ENCODE assay signal across 22 cellular contexts in the genomic region with DNA sequence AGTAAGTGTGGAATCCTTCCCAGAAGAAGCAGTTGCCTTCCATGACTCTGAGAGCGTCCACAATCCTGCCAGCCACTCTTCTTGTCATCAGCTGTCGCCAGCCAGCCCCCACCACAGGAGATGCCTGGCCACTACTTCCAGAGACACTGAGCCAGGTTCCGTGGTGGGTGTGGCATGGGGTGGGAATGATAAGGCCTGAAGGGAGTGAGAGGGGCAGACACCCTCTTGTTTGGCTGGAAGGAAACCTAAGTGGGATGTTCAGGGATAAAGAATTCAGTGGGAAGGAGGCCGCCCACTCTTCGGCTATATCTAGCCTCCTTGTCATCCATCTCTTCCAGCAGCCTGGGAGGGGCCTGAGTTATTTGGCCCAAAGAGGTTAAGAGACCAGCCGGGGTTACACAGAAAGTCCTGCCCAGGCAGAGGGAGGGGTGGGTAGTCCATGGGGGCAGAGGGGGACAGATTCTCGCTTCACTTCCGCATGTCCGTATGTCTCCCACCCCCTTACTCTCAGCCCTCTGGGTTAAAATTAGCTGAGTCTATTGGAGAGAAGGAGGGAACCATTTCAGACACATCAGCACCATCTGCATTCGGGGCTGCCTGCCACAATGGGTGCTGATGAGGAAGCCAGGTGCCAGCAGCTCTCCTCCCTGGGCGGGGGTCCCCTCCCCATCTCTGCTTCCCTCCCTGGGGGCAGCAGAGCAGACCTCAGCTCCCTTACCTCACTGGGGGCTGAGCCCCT.
DNase-seq lines count a peak whose midpoint lies in the region; ATAC-seq and TF ChIP-seq lines count a peak whose summit lies in the region.
"Had no signal": no experiment of that assay in that cellular context is flagged by ENCODE, and none has a peak within 500 bp of the region (broad histone marks: within the 10 kb centered on the region; RNA-seq: fewer than 3 reads in every experiment).

No MANE protein-coding gene starts in this region.

- ATAC-seq in upper lobe of right lung (no peak), GM21526 (IDR thresholded peaks at IDR 0.05; ENCODE audit: low FRiP score, unreplicated experiment) (no peak)
- ATAC-seq: CD8-positive, alpha-beta T cell; PC-3; T-helper 17 cell had no signal

- TF ChIP-seq CTCF in nephron (IDR thresholded peaks at IDR 0.05; ENCODE audit: unreplicated experiment in 3 of 3) = no peak
- no peak for TF ChIP-seq CTCF in upper lobe of right lung (IDR thresholded peaks at IDR 0.05)
- TF ChIP-seq CTCF in GM10266 (IDR thresholded peaks at IDR 0.05; ENCODE audit: control insufficient read depth, insufficient read depth, low read depth, missing control alignments) = no peak

- intact Hi-C loops in upper lobe of right lung (cut with DNase I) = no loop called here

- H3K4me1 ChIP-seq in esophagus (ENCODE audit: control insufficient read depth in 2 of 2, insufficient read depth in 2 of 2, low read length in 1 of 2) = peaks cover 0 to 13% of the 10 kb centered on the region in 2 donors
- H3K4me1 ChIP-seq in upper lobe of right lung = peaks cover 3% of the 10 kb centered on the region

- H3K27me3 Mint-ChIP-seq in nephron (ENCODE audit: low read depth) = peaks cover 55% of the 10 kb centered on the region

- no peak overlapping the region for H3K4me3 ChIP-seq in esophagus (ENCODE audit: low read depth in 1 of 2, low read length in 2 of 2)
- peak overlapping the region; percentile 11 for H3K4me3 ChIP-seq in upper lobe of right lung
- H3K4me3 ChIP-seq: cardiac muscle cell, esophagus squamous epithelium had no signal

- H3K27me3 ChIP-seq in esophagus (ENCODE audit: control insufficient read depth in 1 of 2, insufficient read depth in 2 of 2, low read length in 2 of 2) (no peaks in the 10 kb centered on the region), upper lobe of right lung (no peaks in the 10 kb centered on the region)

- H3K36me3 Mint-ChIP-seq in nephron (ENCODE audit: low read depth) = no peaks in the 10 kb centered on the region
- H3K36me3 Mint-ChIP-seq: CD8-positive, alpha-beta T cell had no signal

- H3K27ac Mint-ChIP-seq in nephron = peak overlapping the region in 2 of 3 experiments; percentile 40 to 56
- H3K27ac Mint-ChIP-seq: activated naive CD8-positive, alpha-beta T cell treated with anti-CD3 and anti-CD28 coated beads, Interleukin-2, amount 50 U/mL, for 24 hours; CD8-positive, alpha-beta T cell; T-helper 17 cell had no signal

- peak overlapping the region; percentile 41 to 42 for H3K27ac ChIP-seq in esophagus (ENCODE audit: low read depth in 2 of 2, low read length in 1 of 2)
- peak overlapping the region; percentile 42 for H3K27ac ChIP-seq in upper lobe of right lung
- H3K27ac ChIP-seq: cardiac muscle cell, VCaP had no signal

- H3K4me3 Mint-ChIP-seq in nephron = no peak overlapping the region
- H3K4me3 Mint-ChIP-seq: activated naive CD8-positive, alpha-beta T cell treated with anti-CD3 and anti-CD28 coated beads, Interleukin-2, amount 50 U/mL, for 24 hours; CD8-positive, alpha-beta T cell; neural crest cell; T-helper 17 cell had no signal

- peak; percentile 65 for DNase-seq in NCI-H226
- DNase-seq in upper lobe of right lung = no peak
- DNase-seq in GM10266 (ENCODE audit: extremely low spot score) = no peak
- DNase-seq in SIG-M5 treated with dmso at 0.1 percent for 504 hours (lab: John Stamatoyannopoulos, UW; ENCODE audit: unreplicated experiment) = no peak
- DNase-seq: activated CD4-positive, alpha-beta T cell treated with anti-CD3 and anti-CD28 coated beads, Interleukin-2, amount 50 U/mL, for 1 hour; activated naive CD8-positive, alpha-beta T cell treated with anti-CD3 and anti-CD28 coated beads, Interleukin-2, amount 50 U/mL, for 24 hours; DMS153; esophagus squamous epithelium; GOT3; NCI-H1694 treated with DMSO at 0.1 percent for 48 hours; NCI-H748 treated with DMSO at 0.1 percent for 48 hours; PC-3; SIG-M5; stimulated activated CD4-positive, alpha-beta T cell treated with anti-CD3 and anti-CD28 coated beads, Interleukin-12 subunit alpha, Interleukin-12 subunit beta, amount 100 ng/mL, for 4 hours; T-helper 17 cell had no signal

- no peaks in the 10 kb centered on the region for H3K36me3 ChIP-seq in esophagus (ENCODE audit: control insufficient read depth in 2 of 2, insufficient read depth in 2 of 2, low read length in 1 of 2)
- no peaks in the 10 kb centered on the region for H3K36me3 ChIP-seq in upper lobe of right lung
- H3K36me3 ChIP-seq: cardiac muscle cell, esophagus squamous epithelium had no signal

- no peaks in the 10 kb centered on the region for H3K9me3 Mint-ChIP-seq in nephron
- H3K9me3 Mint-ChIP-seq: activated naive CD8-positive, alpha-beta T cell treated with anti-CD3 and anti-CD28 coated beads, Interleukin-2, amount 50 U/mL, for 24 hours; CD8-positive, alpha-beta T cell; neural crest cell had no signal

- WGBS in esophagus, 2 donors = 56 to 62% methylated on average over 11 of the region's 11 CpGs

- H3K9me3 ChIP-seq in esophagus (ENCODE audit: control insufficient read depth in 2 of 2, insufficient read depth in 1 of 2, low read depth in 1 of 2, low read length in 1 of 2) = no peaks in the 10 kb centered on the region
- H3K9me3 ChIP-seq in upper lobe of right lung = no peaks in the 10 kb centered on the region
- H3K9me3 ChIP-seq: esophagus squamous epithelium had no signal

- H3K4me1 Mint-ChIP-seq in nephron = peaks cover 31% of the 10 kb centered on the region
- H3K4me1 Mint-ChIP-seq: neural crest cell had no signal
